1 cellular context compared by ENCODE assay signal in the genomic region with DNA sequence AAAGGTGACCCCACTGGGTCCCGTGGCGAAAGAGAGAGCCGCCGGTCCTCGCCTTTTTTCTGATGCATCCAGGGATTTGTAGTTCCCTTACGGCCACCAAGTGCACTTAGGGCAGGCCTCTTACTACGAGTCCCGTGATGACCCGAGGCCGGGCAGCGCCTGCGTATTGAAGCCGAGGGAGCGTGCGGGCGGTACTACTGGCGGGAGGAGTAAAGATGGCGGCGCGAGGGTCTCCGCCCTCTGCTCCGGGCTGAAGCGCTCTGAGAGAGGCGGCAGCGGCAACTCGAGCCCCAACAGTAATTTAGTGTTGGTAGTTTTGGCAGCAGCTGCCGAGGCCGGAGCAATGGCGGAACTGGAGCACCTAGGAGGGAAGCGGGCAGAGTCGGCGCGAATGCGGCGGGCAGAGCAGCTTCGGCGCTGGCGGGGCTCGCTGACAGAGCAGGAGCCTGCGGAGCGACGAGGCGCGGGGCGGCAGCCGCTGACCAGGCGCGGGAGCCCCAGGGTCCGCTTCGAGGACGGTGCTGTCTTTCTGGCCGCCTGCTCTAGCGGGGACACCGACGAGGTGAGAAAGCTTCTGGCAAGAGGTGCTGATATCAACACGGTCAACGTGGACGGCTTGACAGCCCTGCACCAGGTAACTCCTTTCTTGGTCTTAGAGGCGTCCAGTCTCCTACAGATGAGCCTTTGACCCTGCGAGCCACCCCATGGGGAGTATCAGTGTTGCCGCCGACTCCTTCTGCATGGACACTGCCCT.
A peak's percentile ranks its signal among the peaks of the same experiment; 100 is the strongest.
TF ChIP-seq lines count a peak whose summit lies in the region.

A gene with protein sequence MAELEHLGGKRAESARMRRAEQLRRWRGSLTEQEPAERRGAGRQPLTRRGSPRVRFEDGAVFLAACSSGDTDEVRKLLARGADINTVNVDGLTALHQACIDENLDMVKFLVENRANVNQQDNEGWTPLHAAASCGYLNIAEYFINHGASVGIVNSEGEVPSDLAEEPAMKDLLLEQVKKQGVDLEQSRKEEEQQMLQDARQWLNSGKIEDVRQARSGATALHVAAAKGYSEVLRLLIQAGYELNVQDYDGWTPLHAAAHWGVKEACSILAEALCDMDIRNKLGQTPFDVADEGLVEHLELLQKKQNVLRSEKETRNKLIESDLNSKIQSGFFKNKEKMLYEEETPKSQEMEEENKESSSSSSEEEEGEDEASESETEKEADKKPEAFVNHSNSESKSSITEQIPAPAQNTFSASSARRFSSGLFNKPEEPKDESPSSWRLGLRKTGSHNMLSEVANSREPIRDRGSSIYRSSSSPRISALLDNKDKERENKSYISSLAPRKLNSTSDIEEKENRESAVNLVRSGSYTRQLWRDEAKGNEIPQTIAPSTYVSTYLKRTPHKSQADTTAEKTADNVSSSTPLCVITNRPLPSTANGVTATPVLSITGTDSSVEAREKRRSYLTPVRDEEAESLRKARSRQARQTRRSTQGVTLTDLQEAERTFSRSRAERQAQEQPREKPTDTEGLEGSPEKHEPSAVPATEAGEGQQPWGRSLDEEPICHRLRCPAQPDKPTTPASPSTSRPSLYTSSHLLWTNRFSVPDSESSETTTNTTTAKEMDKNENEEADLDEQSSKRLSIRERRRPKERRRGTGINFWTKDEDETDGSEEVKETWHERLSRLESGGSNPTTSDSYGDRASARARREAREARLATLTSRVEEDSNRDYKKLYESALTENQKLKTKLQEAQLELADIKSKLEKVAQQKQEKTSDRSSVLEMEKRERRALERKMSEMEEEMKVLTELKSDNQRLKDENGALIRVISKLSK (plus strand): TSS at position 191 of the 754 bp plus-strand sequence. CDS start 153 bp downstream, at position 344.

TF ChIP-seq in HEK293, 187 proteins besides CTCF, POLR2A, EP300 and RAD21 (continued from another document and continues in another):
- TF ChIP-seq, protein P1, sequence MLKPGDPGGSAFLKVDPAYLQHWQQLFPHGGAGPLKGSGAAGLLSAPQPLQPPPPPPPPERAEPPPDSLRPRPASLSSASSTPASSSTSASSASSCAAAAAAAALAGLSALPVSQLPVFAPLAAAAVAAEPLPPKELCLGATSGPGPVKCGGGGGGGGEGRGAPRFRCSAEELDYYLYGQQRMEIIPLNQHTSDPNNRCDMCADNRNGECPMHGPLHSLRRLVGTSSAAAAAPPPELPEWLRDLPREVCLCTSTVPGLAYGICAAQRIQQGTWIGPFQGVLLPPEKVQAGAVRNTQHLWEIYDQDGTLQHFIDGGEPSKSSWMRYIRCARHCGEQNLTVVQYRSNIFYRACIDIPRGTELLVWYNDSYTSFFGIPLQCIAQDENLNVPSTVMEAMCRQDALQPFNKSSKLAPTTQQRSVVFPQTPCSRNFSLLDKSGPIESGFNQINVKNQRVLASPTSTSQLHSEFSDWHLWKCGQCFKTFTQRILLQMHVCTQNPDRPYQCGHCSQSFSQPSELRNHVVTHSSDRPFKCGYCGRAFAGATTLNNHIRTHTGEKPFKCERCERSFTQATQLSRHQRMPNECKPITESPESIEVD (tag by site-specific recombination; IDR thresholded peaks at IDR 0.05), result no peak
- TF ChIP-seq ZNF311 (tag by site-specific recombination; IDR thresholded peaks at IDR 0.05; ENCODE audit: borderline replicate concordance) (no peak), ZNF768 (tag by site-specific recombination; IDR thresholded peaks at IDR 0.05) (no peak), ZNF670 (tag by site-specific recombination; IDR thresholded peaks at IDR 0.05; ENCODE audit: low read depth) (no peak), ZNF544 (tag by site-specific recombination; IDR thresholded peaks at IDR 0.05) (no peak), ZNF623 (tag by site-specific recombination; IDR thresholded peaks at IDR 0.05) (no peak), ZFP41 (tag by site-specific recombination; IDR thresholded peaks at IDR 0.05; ENCODE audit: borderline replicate concordance) (no peak), ZNF426 (tag by site-specific recombination; IDR thresholded peaks at IDR 0.05) (no peak), GFI1B (tag by site-specific recombination; IDR thresholded peaks at IDR 0.05) (no peak), ZNF292 (tag by site-specific recombination; IDR thresholded peaks at IDR 0.05; ENCODE audit: borderline replicate concordance, low read depth) (no peak), ZNF571 (tag by site-specific recombination; IDR thresholded peaks at IDR 0.05) (no peak), ZNF560 (tag by site-specific recombination; IDR thresholded peaks at IDR 0.05; ENCODE audit: borderline replicate concordance) (no peak), SP2 (tag by site-specific recombination; IDR thresholded peaks at IDR 0.05) (peak; percentile 75), HOXD13 (CRISPR knock-in tag; IDR thresholded peaks at IDR 0.05; ENCODE audit: borderline replicate concordance) (no peak), ZNF510 (tag by site-specific recombination; IDR thresholded peaks at IDR 0.05; ENCODE audit: insufficient replicate concordance) (no peak), KLF16 (tag by site-specific recombination; IDR thresholded peaks at IDR 0.05) (peak; percentile 39; the same call in 1 of the 2 replicates), ZNF585B (tag by site-specific recombination; IDR thresholded peaks at IDR 0.05) (no peak), ZNF10 (tag by site-specific recombination; IDR thresholded peaks at IDR 0.05) (no peak), ZNF140 (tag by site-specific recombination; IDR thresholded peaks at IDR 0.05) (no peak), RBAK (tag by site-specific recombination; IDR thresholded peaks at IDR 0.05) (no peak), ZNF473 (tag by site-specific recombination; IDR thresholded peaks at IDR 0.05) (no peak), ZBTB1 (tag by site-specific recombination; IDR thresholded peaks at IDR 0.05) (no peak), WT1 (tag by site-specific recombination; IDR thresholded peaks at IDR 0.05) (peak; percentile 27), KLF8 (tag by site-specific recombination; IDR thresholded peaks at IDR 0.05) (peak; percentile 93), ZNF747 (tag by site-specific recombination; IDR thresholded peaks at IDR 0.05) (no peak), ZNF626 (tag by site-specific recombination; IDR thresholded peaks at IDR 0.05) (no peak), ZSCAN30 (tag by site-specific recombination; IDR thresholded peaks at IDR 0.05) (0 out of 2 replicates have a peak, but pooled peaks have one; percentile 8), ZFHX2 (tag by site-specific recombination; conservative IDR thresholded peaks at IDR 0.05) (peak; percentile 24; the same call in 1 of the 2 replicates), MYNN (tag by site-specific recombination; IDR thresholded peaks at IDR 0.05; ENCODE audit: borderline replicate concordance) (no peak)
- TF ChIP-seq, protein P2, sequence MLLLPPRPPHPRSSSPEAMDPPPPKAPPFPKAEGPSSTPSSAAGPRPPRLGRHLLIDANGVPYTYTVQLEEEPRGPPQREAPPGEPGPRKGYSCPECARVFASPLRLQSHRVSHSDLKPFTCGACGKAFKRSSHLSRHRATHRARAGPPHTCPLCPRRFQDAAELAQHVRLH (tag by site-specific recombination; IDR thresholded peaks at IDR 0.05), result 0 out of 2 replicates have a peak, but pooled peaks have one; percentile 35
- TF ChIP-seq, protein P3, sequence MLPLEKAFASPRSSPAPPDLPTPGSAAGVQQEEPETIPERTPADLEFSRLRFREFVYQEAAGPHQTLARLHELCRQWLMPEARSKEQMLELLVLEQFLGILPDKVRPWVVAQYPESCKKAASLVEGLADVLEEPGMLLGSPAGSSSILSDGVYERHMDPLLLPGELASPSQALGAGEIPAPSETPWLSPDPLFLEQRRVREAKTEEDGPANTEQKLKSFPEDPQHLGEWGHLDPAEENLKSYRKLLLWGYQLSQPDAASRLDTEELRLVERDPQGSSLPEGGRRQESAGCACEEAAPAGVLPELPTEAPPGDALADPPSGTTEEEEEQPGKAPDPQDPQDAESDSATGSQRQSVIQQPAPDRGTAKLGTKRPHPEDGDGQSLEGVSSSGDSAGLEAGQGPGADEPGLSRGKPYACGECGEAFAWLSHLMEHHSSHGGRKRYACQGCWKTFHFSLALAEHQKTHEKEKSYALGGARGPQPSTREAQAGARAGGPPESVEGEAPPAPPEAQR (tag by site-specific recombination; IDR thresholded peaks at IDR 0.05), result no peak; the same call in 1 of the 2 replicates
- TF ChIP-seq, protein P4, sequence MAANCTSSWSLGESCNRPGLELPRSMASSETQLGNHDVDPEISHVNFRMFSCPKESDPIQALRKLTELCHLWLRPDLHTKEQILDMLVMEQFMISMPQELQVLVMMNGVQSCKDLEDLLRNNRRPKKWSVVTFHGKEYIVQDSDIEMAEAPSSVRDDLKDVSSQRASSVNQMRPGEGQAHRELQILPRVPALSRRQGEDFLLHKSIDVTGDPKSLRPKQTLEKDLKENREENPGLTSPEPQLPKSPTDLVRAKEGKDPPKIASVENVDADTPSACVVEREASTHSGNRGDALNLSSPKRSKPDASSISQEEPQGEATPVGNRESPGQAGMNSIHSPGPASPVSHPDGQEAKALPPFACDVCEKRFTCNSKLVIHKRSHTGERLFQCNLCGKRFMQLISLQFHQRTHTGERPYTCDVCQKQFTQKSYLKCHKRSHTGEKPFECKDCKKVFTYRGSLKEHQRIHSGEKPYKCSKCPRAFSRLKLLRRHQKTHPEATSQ (tag by site-specific recombination; IDR thresholded peaks at IDR 0.05), result no peak
- TF ChIP-seq, protein P5, sequence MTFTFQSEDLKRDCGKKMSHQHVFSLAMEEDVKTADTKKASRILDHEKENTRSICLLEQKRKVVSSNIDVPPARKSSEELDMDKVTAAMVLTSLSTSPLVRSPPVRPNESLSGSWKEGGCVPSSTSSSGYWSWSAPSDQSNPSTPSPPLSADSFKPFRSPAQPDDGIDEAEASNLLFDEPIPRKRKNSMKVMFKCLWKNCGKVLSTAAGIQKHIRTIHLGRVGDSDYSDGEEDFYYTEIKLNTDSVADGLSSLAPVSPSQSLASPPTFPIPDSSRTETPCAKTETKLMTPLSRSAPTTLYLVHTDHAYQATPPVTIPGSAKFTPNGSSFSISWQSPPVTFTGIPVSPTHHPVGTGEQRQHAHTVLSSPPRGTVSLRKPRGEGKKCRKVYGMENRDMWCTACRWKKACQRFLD (tag by site-specific recombination; IDR thresholded peaks at IDR 0.05), result no peak
- TF ChIP-seq, protein P6, sequence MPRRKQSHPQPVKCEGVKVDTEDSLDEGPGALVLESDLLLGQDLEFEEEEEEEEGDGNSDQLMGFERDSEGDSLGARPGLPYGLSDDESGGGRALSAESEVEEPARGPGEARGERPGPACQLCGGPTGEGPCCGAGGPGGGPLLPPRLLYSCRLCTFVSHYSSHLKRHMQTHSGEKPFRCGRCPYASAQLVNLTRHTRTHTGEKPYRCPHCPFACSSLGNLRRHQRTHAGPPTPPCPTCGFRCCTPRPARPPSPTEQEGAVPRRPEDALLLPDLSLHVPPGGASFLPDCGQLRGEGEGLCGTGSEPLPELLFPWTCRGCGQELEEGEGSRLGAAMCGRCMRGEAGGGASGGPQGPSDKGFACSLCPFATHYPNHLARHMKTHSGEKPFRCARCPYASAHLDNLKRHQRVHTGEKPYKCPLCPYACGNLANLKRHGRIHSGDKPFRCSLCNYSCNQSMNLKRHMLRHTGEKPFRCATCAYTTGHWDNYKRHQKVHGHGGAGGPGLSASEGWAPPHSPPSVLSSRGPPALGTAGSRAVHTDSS (tag by site-specific recombination; IDR thresholded peaks at IDR 0.05), result no peak
- TF ChIP-seq, protein P7, sequence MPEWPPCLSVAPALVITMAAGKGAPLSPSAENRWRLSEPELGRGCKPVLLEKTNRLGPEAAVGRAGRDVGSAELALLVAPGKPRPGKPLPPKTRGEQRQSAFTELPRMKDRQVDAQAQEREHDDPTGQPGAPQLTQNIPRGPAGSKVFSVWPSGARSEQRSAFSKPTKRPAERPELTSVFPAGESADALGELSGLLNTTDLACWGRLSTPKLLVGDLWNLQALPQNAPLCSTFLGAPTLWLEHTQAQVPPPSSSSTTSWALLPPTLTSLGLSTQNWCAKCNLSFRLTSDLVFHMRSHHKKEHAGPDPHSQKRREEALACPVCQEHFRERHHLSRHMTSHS (tag by site-specific recombination; IDR thresholded peaks at IDR 0.05), result no peak
- TF ChIP-seq, protein P8, sequence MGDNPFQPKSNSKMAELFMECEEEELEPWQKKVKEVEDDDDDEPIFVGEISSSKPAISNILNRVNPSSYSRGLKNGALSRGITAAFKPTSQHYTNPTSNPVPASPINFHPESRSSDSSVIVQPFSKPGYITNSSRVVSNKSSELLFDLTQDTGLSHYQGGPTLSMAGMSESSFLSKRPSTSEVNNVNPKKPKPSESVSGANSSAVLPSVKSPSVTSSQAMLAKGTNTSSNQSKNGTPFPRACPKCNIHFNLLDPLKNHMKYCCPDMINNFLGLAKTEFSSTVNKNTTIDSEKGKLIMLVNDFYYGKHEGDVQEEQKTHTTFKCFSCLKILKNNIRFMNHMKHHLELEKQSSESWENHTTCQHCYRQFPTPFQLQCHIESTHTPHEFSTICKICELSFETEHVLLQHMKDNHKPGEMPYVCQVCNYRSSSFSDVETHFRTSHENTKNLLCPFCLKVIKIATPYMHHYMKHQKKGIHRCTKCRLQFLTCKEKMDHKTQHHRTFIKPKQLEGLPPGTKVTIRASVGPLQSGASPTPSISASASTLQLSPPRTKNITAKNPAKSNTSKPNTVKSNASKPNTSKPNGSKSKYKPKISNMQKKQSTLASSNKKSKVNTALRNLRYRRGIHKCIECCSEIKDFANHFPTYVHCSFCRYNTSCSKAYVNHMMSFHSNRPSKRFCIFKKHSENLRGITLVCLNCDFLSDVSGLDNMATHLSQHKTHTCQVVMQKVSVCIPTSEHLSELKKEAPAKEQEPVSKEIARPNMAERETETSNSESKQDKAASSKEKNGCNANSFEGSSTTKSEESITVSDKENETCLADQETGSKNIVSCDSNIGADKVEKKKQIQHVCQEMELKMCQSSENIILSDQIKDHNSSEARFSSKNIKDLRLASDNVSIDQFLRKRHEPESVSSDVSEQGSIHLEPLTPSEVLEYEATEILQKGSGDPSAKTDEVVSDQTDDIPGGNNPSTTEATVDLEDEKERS (tag by site-specific recombination; IDR thresholded peaks at IDR 0.05), result no peak
- TF ChIP-seq, protein P9, sequence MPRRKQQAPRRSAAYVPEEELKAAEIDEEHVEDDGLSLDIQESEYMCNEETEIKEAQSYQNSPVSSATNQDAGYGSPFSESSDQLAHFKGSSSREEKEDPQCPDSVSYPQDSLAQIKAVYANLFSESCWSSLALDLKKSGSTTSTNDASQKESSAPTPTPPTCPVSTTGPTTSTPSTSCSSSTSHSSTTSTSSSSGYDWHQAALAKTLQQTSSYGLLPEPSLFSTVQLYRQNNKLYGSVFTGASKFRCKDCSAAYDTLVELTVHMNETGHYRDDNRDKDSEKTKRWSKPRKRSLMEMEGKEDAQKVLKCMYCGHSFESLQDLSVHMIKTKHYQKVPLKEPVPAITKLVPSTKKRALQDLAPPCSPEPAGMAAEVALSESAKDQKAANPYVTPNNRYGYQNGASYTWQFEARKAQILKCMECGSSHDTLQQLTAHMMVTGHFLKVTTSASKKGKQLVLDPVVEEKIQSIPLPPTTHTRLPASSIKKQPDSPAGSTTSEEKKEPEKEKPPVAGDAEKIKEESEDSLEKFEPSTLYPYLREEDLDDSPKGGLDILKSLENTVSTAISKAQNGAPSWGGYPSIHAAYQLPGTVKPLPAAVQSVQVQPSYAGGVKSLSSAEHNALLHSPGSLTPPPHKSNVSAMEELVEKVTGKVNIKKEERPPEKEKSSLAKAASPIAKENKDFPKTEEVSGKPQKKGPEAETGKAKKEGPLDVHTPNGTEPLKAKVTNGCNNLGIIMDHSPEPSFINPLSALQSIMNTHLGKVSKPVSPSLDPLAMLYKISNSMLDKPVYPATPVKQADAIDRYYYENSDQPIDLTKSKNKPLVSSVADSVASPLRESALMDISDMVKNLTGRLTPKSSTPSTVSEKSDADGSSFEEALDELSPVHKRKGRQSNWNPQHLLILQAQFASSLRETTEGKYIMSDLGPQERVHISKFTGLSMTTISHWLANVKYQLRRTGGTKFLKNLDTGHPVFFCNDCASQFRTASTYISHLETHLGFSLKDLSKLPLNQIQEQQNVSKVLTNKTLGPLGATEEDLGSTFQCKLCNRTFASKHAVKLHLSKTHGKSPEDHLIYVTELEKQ (tag by site-specific recombination; IDR thresholded peaks at IDR 0.05; ENCODE audit: borderline replicate concordance), result no peak
